ENCODE assay signal across 8 cellular contexts in genomic region chr19:41940443-41941409, GRCh38.
A peak's percentile ranks its signal among the peaks of the same experiment; 100 is the strongest.
DNase-seq lines count a peak whose midpoint lies in the region; ATAC-seq and TF ChIP-seq lines count a peak whose summit lies in the region.

No MANE protein-coding gene starts in this region.

- no peak for ATAC-seq in HG03442 (IDR thresholded peaks at IDR 0.05; ENCODE audit: unreplicated experiment)

- no peak for TF ChIP-seq CTCF in WI38 (IDR thresholded peaks at IDR 0.05; ENCODE audit: low read depth, low read length)

- DNase-seq in DMS53 (lab: John Stamatoyannopoulos, UW) = peak; percentile 61
- no peak for DNase-seq in DMS53 treated with DMSO at 0.1 percent for 48 hours (lab: John Stamatoyannopoulos, UW; ENCODE audit: unreplicated experiment)
- peak; percentile 46 for DNase-seq in germinal center (ENCODE audit: low spot score)
- peak; percentile 48 for DNase-seq in stimulated activated CD8-positive, alpha-beta memory T cell treated with anti-CD3 and anti-CD28 coated beads, Interleukin-4, amount 100 ng/mL, for 48 hours
- no peak for DNase-seq in COR-L47 (lab: John Stamatoyannopoulos, UW)
- DNase-seq in iPS-NIHi11 (ENCODE audit: low spot score) = no peak

- H3K4me3 ChIP-seq in WI38 (ENCODE audit: low read depth, low read length) = peak overlapping the region; percentile 63

Comparison
In these comparisons a context has a peak if more than half of its experiments do, and no peak if none do; other contexts are left out.
1. DNase-seq: peak in DMS53 (single experiment), germinal center (single experiment) and stimulated activated CD8-positive, alpha-beta memory T cell treated with anti-CD3 and anti-CD28 coated beads, Interleukin-4, amount 100 ng/mL, for 48 hours (single experiment); none in DMS53 treated with DMSO at 0.1 percent for 48 hours (single experiment), COR-L47 (single experiment) and iPS-NIHi11 (single experiment).